Comparison of ENCODE assay signal across 25 cellular contexts in genomic region chr2:25389161-25389560, GRCh38. TPM values are rescaled to one million over a fixed set of nuclear protein-coding genes. Genes with fewer than 3 reads are reported as not detected.
A peak's percentile ranks its signal among the peaks of the same experiment; 100 is the strongest.
DNase-seq lines count a peak whose midpoint lies in the region; ATAC-seq, FAIRE-seq and TF ChIP-seq lines count a peak whose summit lies in the region.
"Had no signal": no experiment of that assay in that cellular context is flagged by ENCODE, and none has a peak within 500 bp of the region (broad histone marks: within the 10 kb centered on the region; RNA-seq: fewer than 3 reads in every experiment).

No MANE protein-coding gene starts in this region.

- H3K9me2 ChIP-seq in DOHH2 (replicated peaks; ENCODE audit: control insufficient read depth, low read length) = no peaks in the 10 kb centered on the region
- H3K9me2 ChIP-seq: SK-N-SH had no signal

- H2AFZ ChIP-seq in GM12878 (ENCODE audit: control insufficient read depth, low read depth, low read length) (no peak overlapping the region), osteoblast (ENCODE audit: low read length) (no peak overlapping the region)

- in situ Hi-C loops in GM12878 (cut with MboI) = no loop called here

- POLR2A ChIA-PET in activated CD8-positive, alpha-beta T cell treated with anti-CD3 and anti-CD28 coated beads, Interleukin-2, amount 10 ng/mL, durations not matched to agents 7 days and 5 days (lab: Charles Lee) = interaction anchor here (0.6 to 0.9 kb wide), 2 partner anchors 15 to 31 kb away, joined by 3 read pairs; no protein-coding TSS in a partner anchor
- POLR2A ChIA-PET in activated CD8-positive, alpha-beta T cell treated with anti-CD3 and anti-CD28 coated beads for 36 hours (lab: Charles Lee) = interaction anchor here (3.0 kb wide), 1 partner anchor 11 kb away, joined by 8 read pairs; no protein-coding TSS in a partner anchor
- POLR2A ChIA-PET in GM12878 (lab: Charles Lee) = interaction anchor here (0.6 to 2.2 kb wide), 4 partner anchors 15 to 31 kb away, joined by 3 to 8 read pairs (median 4); no protein-coding TSS in a partner anchor

- TF ChIP-seq EP300 in GM12878 (IDR thresholded peaks at IDR 0.05; ENCODE audit: borderline replicate concordance in 1 of 2, control insufficient read depth in 1 of 2, low read depth in 2 of 2, low read length in 2 of 2) = no peak

- peak overlapping the region; percentile 76 for H3K4me2 ChIP-seq in DOHH2 (ENCODE audit: low read length)
- 0 out of 2 replicates have a peak overlapping the region, but pooled peaks have one; percentile 17 for H3K4me2 ChIP-seq in GM12878 (ENCODE audit: control insufficient read depth, insufficient read depth)
- no peak overlapping the region for H3K4me2 ChIP-seq in osteoblast (ENCODE audit: insufficient read depth, low read length)
- H3K4me2 ChIP-seq: SK-N-SH had no signal

- H4K20me1 ChIP-seq in DOHH2 (ENCODE audit: control insufficient read depth, insufficient read depth, low read depth, low read length) (no peaks in the 10 kb centered on the region), GM12878 (ENCODE audit: control insufficient read depth, insufficient read depth) (no peaks in the 10 kb centered on the region), osteoblast (ENCODE audit: insufficient read depth, low read length) (no peaks in the 10 kb centered on the region)

- TF ChIP-seq CTCF in activated CD8-positive, alpha-beta T cell treated with anti-CD3 and anti-CD28 coated beads for 36 hours (IDR thresholded peaks at IDR 0.05) = no peak
- TF ChIP-seq CTCF in DOHH2 (IDR thresholded peaks at IDR 0.05; ENCODE audit: low read depth, low read length, poor library complexity, severe bottlenecking) (no peak), GM12878 (IDR thresholded peaks at IDR 0.05 in 2 of 3, conservative IDR thresholded peaks at IDR 0.05 in 1 of 3; ENCODE audit: control insufficient read depth in 2 of 3, extremely low read depth in 1 of 3, insufficient read depth in 1 of 3, low read depth in 3 of 3, low read length in 3 of 3) (no peak), osteoblast (IDR thresholded peaks at IDR 0.05; ENCODE audit: extremely low read depth, low read depth, low read length) (no peak)

- H3K9ac ChIP-seq in GM12878 (ENCODE audit: control insufficient read depth, insufficient read depth, low read length) = no peak overlapping the region
- H3K9ac ChIP-seq: SK-N-SH had no signal

- H3K36me3 ChIP-seq in DOHH2 (ENCODE audit: control insufficient read depth, low read length) (no peaks in the 10 kb centered on the region), GM12878 (ENCODE audit: control insufficient read depth in 2 of 2, insufficient read depth in 2 of 2, low read length in 1 of 2) (no peaks in the 10 kb centered on the region), osteoblast (ENCODE audit: insufficient read depth, low read length) (no peaks in the 10 kb centered on the region)

- no peak for DNase-seq in activated CD8-positive, alpha-beta T cell treated with anti-CD3 and anti-CD28 coated beads, Interleukin-2, amount 10 ng/mL, durations not matched to agents 7 days and 5 days
- no peak for DNase-seq in activated CD8-positive, alpha-beta T cell treated with anti-CD3 and anti-CD28 coated beads for 36 hours
- DNase-seq in GM12878 (ENCODE audit: low read depth, low spot score) (no peak), osteoblast (ENCODE audit: insufficient read length, low spot score, missing footprints) (peak; percentile 54), NCI-H146 (lab: John Stamatoyannopoulos, UW) (no peak)
- DNase-seq: DMS53; EL; GF-D8; HFFc6; KG1; NCI-H1092 treated with DMSO at 0.1 percent for 48 hours; NCI-H2029 treated with DMSO at 0.1 percent for 48 hours; NCI-H345; NCI-H524; NCI-H774; NK-92 treated with Interleukin-12 subunit alpha and Interleukin-12 subunit beta, amount 100 ng/mL, for 24 hours; SIG-M5; SK-N-SH had no signal

- no peak for FAIRE-seq in GM12878 (lab: Jason Lieb, UNC)
- FAIRE-seq: A204.1, D721Med had no signal

- no peaks in the 10 kb centered on the region for H3K27me3 ChIP-seq in DOHH2 (ENCODE audit: control insufficient read depth, low read length)
- H3K27me3 ChIP-seq in GM12878 (replicated peaks in 1 of 2; ENCODE audit: control insufficient read depth in 2 of 2, insufficient read depth in 2 of 2, low read length in 1 of 2) = no peaks in the 10 kb centered on the region
- H3K27me3 ChIP-seq in osteoblast (ENCODE audit: insufficient read depth, low read length) = no peaks in the 10 kb centered on the region

- H3K4me1 ChIP-seq in DOHH2 (ENCODE audit: control insufficient read depth, low read length) (peaks cover 28% of the 10 kb centered on the region), GM12878 (ENCODE audit: control insufficient read depth, insufficient read depth, low read length) (peaks cover 12% of the 10 kb centered on the region), osteoblast (ENCODE audit: insufficient read depth, low read length) (no peaks in the 10 kb centered on the region)

- no peaks in the 10 kb centered on the region for H3F3A ChIP-seq in DOHH2 (ENCODE audit: control insufficient read depth, insufficient read depth)

- peaks cover 22% of the 10 kb centered on the region for H3K4me1 Mint-ChIP-seq in activated CD8-positive, alpha-beta T cell treated with anti-CD3 and anti-CD28 coated beads, Interleukin-2, amount 10 ng/mL, durations not matched to agents 7 days and 5 days (ENCODE audit: low read depth)
- peaks cover 7% of the 10 kb centered on the region for H3K4me1 Mint-ChIP-seq in activated CD8-positive, alpha-beta T cell treated with anti-CD3 and anti-CD28 coated beads for 36 hours (ENCODE audit: low read depth)

- WGBS in GM12878 (ENCODE audit: insufficient coverage, insufficient replicate concordance, low lambda C conversion rate, missing lambda C conversion rate) = 98% methylated on average over 9 of the region's 9 CpGs

- SMC1A ChIA-PET in GM12878 (lab: Charles Lee; ENCODE audit: uncharacterized antibody, unreplicated experiment) = interaction anchor here (2.4 kb wide), 1 partner anchor 9 kb away, joined by 11 read pairs; no protein-coding TSS in a partner anchor

- TF ChIP-seq POLR2A in GM12878 (IDR thresholded peaks at IDR 0.05; ENCODE audit: low read depth, low read length) = no peak

- peaks cover 19% of the 10 kb centered on the region for H3K36me3 Mint-ChIP-seq in activated CD8-positive, alpha-beta T cell treated with anti-CD3 and anti-CD28 coated beads, Interleukin-2, amount 10 ng/mL, durations not matched to agents 7 days and 5 days (ENCODE audit: low read depth)
- peaks cover 11% of the 10 kb centered on the region for H3K36me3 Mint-ChIP-seq in activated CD8-positive, alpha-beta T cell treated with anti-CD3 and anti-CD28 coated beads for 36 hours (ENCODE audit: low read depth)
- H3K36me3 Mint-ChIP-seq: CD14-positive monocyte had no signal

- H3K4me3 Mint-ChIP-seq in activated CD8-positive, alpha-beta T cell treated with anti-CD3 and anti-CD28 coated beads, Interleukin-2, amount 10 ng/mL, durations not matched to agents 7 days and 5 days = no peak overlapping the region
- no peak overlapping the region for H3K4me3 Mint-ChIP-seq in activated CD8-positive, alpha-beta T cell treated with anti-CD3 and anti-CD28 coated beads for 36 hours
- H3K4me3 Mint-ChIP-seq: CD14-positive monocyte, HFFc6 had no signal

- TF ChIP-seq RAD21 in GM12878 (IDR thresholded peaks at IDR 0.05; ENCODE audit: insufficient read depth, low read depth, low read length) = no peak

- H3K4me3 ChIP-seq in DOHH2 (ENCODE audit: low read length) (peak overlapping the region; percentile 64; the same call in 1 of the 2 replicates), GM12878 (no peak overlapping the region), osteoblast (ENCODE audit: insufficient read depth, low read length) (no peak overlapping the region)

- no peak for ATAC-seq in activated CD8-positive, alpha-beta T cell treated with anti-CD3 and anti-CD28 coated beads, Interleukin-2, amount 10 ng/mL, durations not matched to agents 7 days and 5 days
- no peak for ATAC-seq in activated CD8-positive, alpha-beta T cell treated with anti-CD3 and anti-CD28 coated beads for 36 hours
- ATAC-seq in GM12878 (no peak), HG02970 (IDR thresholded peaks at IDR 0.05; ENCODE audit: low FRiP score, unreplicated experiment) (no peak)

- CTCF ChIA-PET in activated CD8-positive, alpha-beta T cell treated with anti-CD3 and anti-CD28 coated beads, Interleukin-2, amount 10 ng/mL, durations not matched to agents 7 days and 5 days (lab: Charles Lee) = interaction anchor here (1.0 to 5.2 kb wide), 3 partner anchors 12 to 28 kb away, joined by 3 to 24 read pairs (median 5); no protein-coding TSS in a partner anchor
- CTCF ChIA-PET in activated CD8-positive, alpha-beta T cell treated with anti-CD3 and anti-CD28 coated beads for 36 hours (lab: Charles Lee) = interaction anchor here (0.6 to 1.2 kb wide), 3 partner anchors 27 to 113 kb away, joined by 3 to 4 read pairs (median 3); no protein-coding TSS in a partner anchor
- CTCF ChIA-PET in GM12878 (lab: Yijun Ruan, JAX) = interaction anchor here (0.9 to 1.2 kb wide), 2 partner anchors 11 to 27 kb away, joined by 3 to 4 read pairs; no protein-coding TSS in a partner anchor

- peak overlapping the region; percentile 34 for H3K27ac Mint-ChIP-seq in activated CD8-positive, alpha-beta T cell treated with anti-CD3 and anti-CD28 coated beads, Interleukin-2, amount 10 ng/mL, durations not matched to agents 7 days and 5 days
- H3K27ac Mint-ChIP-seq in activated CD8-positive, alpha-beta T cell treated with anti-CD3 and anti-CD28 coated beads for 36 hours = no peak overlapping the region
- H3K27ac Mint-ChIP-seq: CD14-positive monocyte, HFFc6 had no signal

- RAD21 ChIA-PET in GM12878 (lab: Charles Lee; ENCODE audit: unreplicated experiment) = interaction anchor here (0.9 to 1.9 kb wide), 4 partner anchors 9 to 32 kb away, joined by 3 to 6 read pairs (median 4); no protein-coding TSS in a partner anchor

- H3K9me3 ChIP-seq in DOHH2 (ENCODE audit: control insufficient read depth, insufficient read depth, low read length) = no peaks in the 10 kb centered on the region
- H3K9me3 ChIP-seq in GM12878 (replicated peaks; ENCODE audit: control insufficient read depth, insufficient read depth, low read length) = no peaks in the 10 kb centered on the region; the same call in 2 of the 3 replicates
- H3K9me3 ChIP-seq in osteoblast (ENCODE audit: low read depth, low read length) = no peaks in the 10 kb centered on the region
- H3K9me3 ChIP-seq: SK-N-SH had no signal

- H3K27ac ChIP-seq in DOHH2 (ENCODE audit: low read depth, low read length) = no peak overlapping the region
- no peak overlapping the region for H3K27ac ChIP-seq in GM12878 (ENCODE audit: control insufficient read depth, insufficient read depth)
- no peak overlapping the region for H3K27ac ChIP-seq in osteoblast (ENCODE audit: low read depth, low read length)
- H3K27ac ChIP-seq: HL-60, RWPE1 had no signal

- H3K79me2 ChIP-seq in DOHH2 (ENCODE audit: control insufficient read depth, low read length) (no peaks in the 10 kb centered on the region), GM12878 (ENCODE audit: control insufficient read depth, insufficient read depth, low read length) (no peaks in the 10 kb centered on the region), osteoblast (ENCODE audit: insufficient read depth, low read length) (no peaks in the 10 kb centered on the region)

- no TSS peak for BruUV-seq in GM12878 (replicated peaks; lab: Mats Ljungman, UMichigan)

- H3K9me3 Mint-ChIP-seq in activated CD8-positive, alpha-beta T cell treated with anti-CD3 and anti-CD28 coated beads, Interleukin-2, amount 10 ng/mL, durations not matched to agents 7 days and 5 days (ENCODE audit: insufficient read depth) = no peaks in the 10 kb centered on the region
- peaks cover 3% of the 10 kb centered on the region for H3K9me3 Mint-ChIP-seq in activated CD8-positive, alpha-beta T cell treated with anti-CD3 and anti-CD28 coated beads for 36 hours
- H3K9me3 Mint-ChIP-seq: HFFc6 had no signal

- intact Hi-C loops in activated CD8-positive, alpha-beta T cell treated with anti-CD3 and anti-CD28 coated beads for 36 hours (cut with micrococcal nuclease) = no loop called here
- intact Hi-C loops in GM12878 (cut with micrococcal nuclease; ENCODE audit: unreplicated experiment) = no loop called here

- H3K27me3 Mint-ChIP-seq in activated CD8-positive, alpha-beta T cell treated with anti-CD3 and anti-CD28 coated beads, Interleukin-2, amount 10 ng/mL, durations not matched to agents 7 days and 5 days (ENCODE audit: low read depth) = no peaks in the 10 kb centered on the region
- H3K27me3 Mint-ChIP-seq in activated CD8-positive, alpha-beta T cell treated with anti-CD3 and anti-CD28 coated beads for 36 hours = no peaks in the 10 kb centered on the region

RNA-seq across cellular contexts. Expression of gene DNMT3A, which starts 47.4 kb away (rescaled TPM):
- total RNA-seq in activated CD8-positive, alpha-beta T cell treated with anti-CD3 and anti-CD28 coated beads, Interleukin-2, amount 10 ng/mL, durations not matched to agents 7 days and 5 days = 10 to 100 TPM; 76.4 to 79.8 TPM
- 10 to 100 TPM; 84.8 to 97.8 TPM for total RNA-seq in activated CD8-positive, alpha-beta T cell treated with anti-CD3 and anti-CD28 coated beads for 36 hours
- total RNA-seq in GM12878 (2013; cell fraction: nucleolus; rRNA removed) = 87.0 and 94.0 TPM in 2 replicates
- total RNA-seq in GM12878 (2014; rRNA removed) (18.1 and 28.1 TPM in 2 replicates), GM12878 (2014; rRNA removed; fragmentation: Illumina TruSeq; extraction: Trizol) (17.7 and 18.5 TPM in 2 replicates), GM12878 (2021) (47.8 and 51.6 TPM in 2 replicates), osteoblast (14.7 and 18.5 TPM in 2 replicates)
- 9.7 TPM for polyA plus RNA-seq in GM12878 (2011; ENCODE audit: low read depth)
- polyA plus RNA-seq in GM12878 (2011; rRNA removed) (4.9 and 7.4 TPM in 2 replicates), GM12878 (2014; fragmentation: Illumina TruSeq; extraction: Trizol) (10.1 and 15.7 TPM in 2 replicates), GM12878 (2014; fragmentation: Nextera tagmentation; extraction: Ambion mirVana) (10 to 100 TPM; 11.1 to 29.9 TPM), GM12878 (2014; rRNA removed) (24.5 and 25.4 TPM in 2 replicates), GM12878 (2016; fragmentation: Nextera tagmentation; extraction: Ambion mirVana) (10 to 100 TPM; 12.3 to 16.3 TPM)
- 8.9 and 11.4 TPM in 2 replicates for polyA plus RNA-seq in GM12878 (2011; cell fraction: cytosol; rRNA removed)
- polyA plus RNA-seq in GM12878 (2011; cell fraction: nucleus; rRNA removed) = 27.4 and 39.0 TPM in 2 replicates
- polyA plus RNA-seq in GM12878 (2012) = 17.3 and 21.3 TPM in 2 replicates
- polyA minus RNA-seq in GM12878 (2011; rRNA and poly(A)+ RNA removed) = 24.2 and 40.7 TPM in 2 replicates
- 7.3 and 19.0 TPM in 2 replicates for polyA minus RNA-seq in GM12878 (2011; cell fraction: cytosol; rRNA and poly(A)+ RNA removed)
- polyA minus RNA-seq in GM12878 (2011; cell fraction: nucleus; rRNA and poly(A)+ RNA removed) = 17.5 and 40.3 TPM in 2 replicates
